In genomic region chrX:154515803-154516654, GRCh38 we compare ENCODE assay signal across 1 cellular context.
TF ChIP-seq lines count a peak whose summit lies in the region.

FAM3A (minus strand) TSS chrX:154516232; CDS start chrX:154515772, 460 bp downstream.

TF ChIP-seq in GM12878, 131 proteins besides CTCF, POLR2A, EP300 and RAD21 (continued from another document):
- TF ChIP-seq ZBTB4 (CRISPR knock-in tag; IDR thresholded peaks at IDR 0.05) (no peak), BMI1 (IDR thresholded peaks at IDR 0.05; ENCODE audit: borderline replicate concordance) (no peak), RELA (IDR thresholded peaks at IDR 0.05; ENCODE audit: borderline replicate concordance, partially characterized antibody) (no peak), TAF1 (IDR thresholded peaks at IDR 0.05; ENCODE audit: borderline replicate concordance, low read depth, low read length) (peak; percentile 37; the same call in 1 of the 2 replicates), ZNF592 (IDR thresholded peaks at IDR 0.05) (no peak), GATAD2B (conservative IDR thresholded peaks at IDR 0.05; ENCODE audit: low read depth) (no peak; the same call in 1 of the 2 replicates), SUZ12 (IDR thresholded peaks at IDR 0.05; ENCODE audit: unreplicated experiment) (no peak), HSF1 (IDR thresholded peaks at IDR 0.05; ENCODE audit: low read depth, low read length) (no peak), ZNF24 (IDR thresholded peaks at IDR 0.05) (0 out of 2 replicates have a peak, but pooled peaks have one; percentile 12), NKRF (conservative IDR thresholded peaks at IDR 0.05) (peak; percentile 50; the same call in 1 of the 2 replicates), ETV6 (conservative IDR thresholded peaks at IDR 0.05 in 1 of 2, IDR thresholded peaks at IDR 0.05 in 1 of 2; ENCODE audit: borderline replicate concordance in 1 of 2, low read depth in 1 of 2) (no peak), IKZF2 (IDR thresholded peaks at IDR 0.05) (no peak), SPI1 (IDR thresholded peaks at IDR 0.05; ENCODE audit: borderline replicate concordance, insufficient read depth, low read depth, low read length) (no peak), ATF3 (IDR thresholded peaks at IDR 0.05; ENCODE audit: borderline replicate concordance, extremely low read depth, low read depth, low read length) (no peak), POLR2AphosphoS2 (IDR thresholded peaks at IDR 0.05; ENCODE audit: low read depth, low read length) (0 out of 2 replicates have a peak, but pooled peaks have one; percentile 60), SP1 (IDR thresholded peaks at IDR 0.05; ENCODE audit: low read depth, low read length) (no peak), ZSCAN29 (IDR thresholded peaks at IDR 0.05) (no peak), YBX1 (IDR thresholded peaks at IDR 0.05) (no peak), FOS (IDR thresholded peaks at IDR 0.05; ENCODE audit: borderline replicate concordance, extremely low read depth, insufficient read length) (no peak), ZNF217 (IDR thresholded peaks at IDR 0.05) (no peak), RFX5 (IDR thresholded peaks at IDR 0.05; ENCODE audit: low read depth, low read length) (no peak), JUND (IDR thresholded peaks at IDR 0.05; ENCODE audit: low read depth, low read length) (no peak), NFYA (IDR thresholded peaks at IDR 0.05; ENCODE audit: borderline replicate concordance, low read depth, low read length) (no peak), BCLAF1 (IDR thresholded peaks at IDR 0.05) (no peak), REST (IDR thresholded peaks at IDR 0.05; ENCODE audit: low read depth, low read length) (no peak), RAD51 (IDR thresholded peaks at IDR 0.05) (no peak), EGR1 (IDR thresholded peaks at IDR 0.05; ENCODE audit: borderline replicate concordance in 1 of 2, low read depth in 2 of 2, low read length in 2 of 2) (peak in 1 of 2 experiments; percentile 29; a peak in 1 of 3 replicates), CHD2 (IDR thresholded peaks at IDR 0.05; ENCODE audit: borderline replicate concordance, low read depth, low read length) (no peak), NRF1 (conservative IDR thresholded peaks at IDR 0.05; ENCODE audit: low read depth, low read length) (no peak; the same call in 1 of the 2 replicates), KLF5 (IDR thresholded peaks at IDR 0.05; ENCODE audit: partially characterized antibody) (no peak), PBX3 (IDR thresholded peaks at IDR 0.05; ENCODE audit: insufficient replicate concordance, low read depth, low read length) (no peak), FOXK2 (IDR thresholded peaks at IDR 0.05) (no peak)
